ENCODE assay signal across 1 cellular context in genomic region chr7:40747856-40748255, GRCh38.
A peak's percentile ranks its signal among the peaks of the same experiment; 100 is the strongest.
TF ChIP-seq lines count a peak whose summit lies in the region.

No MANE protein-coding gene starts in this region.

TF ChIP-seq in IMR-90, 13 proteins besides CTCF, POLR2A, EP300 and RAD21:
- TF ChIP-seq MXI1 (IDR thresholded peaks at IDR 0.05; ENCODE audit: borderline replicate concordance, low read depth, low read length): no peak
- 0 out of 2 replicates have a peak, but pooled peaks have one; percentile 44 for TF ChIP-seq CEBPB (IDR thresholded peaks at IDR 0.05; ENCODE audit: low read depth, low read length)
